1 cellular context compared by ENCODE assay signal in the genomic region with DNA sequence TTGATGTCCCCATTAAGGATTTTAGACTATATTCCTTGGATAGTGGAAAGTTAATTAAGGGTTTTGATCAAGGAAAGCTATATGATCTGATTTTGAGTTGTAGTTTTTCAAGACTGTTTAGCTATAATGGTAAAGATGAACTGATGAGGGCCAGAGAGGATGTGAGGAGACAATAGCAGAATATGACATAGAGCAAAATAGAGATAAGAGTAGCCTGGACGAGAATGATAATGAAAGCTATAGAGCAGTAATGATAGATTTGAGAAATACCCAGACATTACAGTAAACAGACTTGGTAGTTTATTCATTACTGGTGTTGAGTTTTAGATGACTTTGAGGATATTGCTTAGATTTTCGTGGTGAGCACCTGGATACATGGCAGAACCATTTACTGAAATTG.
TF ChIP-seq lines count a peak whose summit lies in the region.

No MANE protein-coding gene starts in this region.

TF ChIP-seq in K562, 482 proteins besides CTCF, POLR2A, EP300 and RAD21 (continued from another document and continues in another):
- TF ChIP-seq HMGN3 (IDR thresholded peaks at IDR 0.05; ENCODE audit: borderline replicate concordance, extremely low read depth, insufficient read length, low read depth, low read length) (no peak), ZBTB2 (IDR thresholded peaks at IDR 0.05) (no peak), ZNF384 (IDR thresholded peaks at IDR 0.05; ENCODE audit: low read depth, low read length) (no peak), ZNF655 (CRISPR knock-in tag; IDR thresholded peaks at IDR 0.05) (no peak), HIVEP1 (CRISPR knock-in tag; IDR thresholded peaks at IDR 0.05) (no peak), SMARCE1 (IDR thresholded peaks at IDR 0.05) (peak; percentile 76), ILK (tag; IDR thresholded peaks at IDR 0.05; ENCODE audit: borderline replicate concordance, low read depth) (no peak), NFE2L1 (tag; IDR thresholded peaks at IDR 0.05; ENCODE audit: borderline replicate concordance, low read depth) (no peak), ZZZ3 (IDR thresholded peaks at IDR 0.05) (no peak), ARID1B (IDR thresholded peaks at IDR 0.05) (peak; percentile 94), PHB2 (IDR thresholded peaks at IDR 0.05; ENCODE audit: low read depth) (no peak), ARNT (IDR thresholded peaks at IDR 0.05) (0 out of 4 replicates have a peak, but pooled peaks of 1 of the 2 experiments have one; percentile 50), DPF2 (IDR thresholded peaks at IDR 0.05) (peak; percentile 88), BCLAF1 (IDR thresholded peaks at IDR 0.05; ENCODE audit: borderline replicate concordance in 1 of 2, control insufficient read depth in 1 of 2, low read depth in 2 of 2, low read length in 1 of 2) (no peak), NRF1 (conservative IDR thresholded peaks at IDR 0.05 in 1 of 2, IDR thresholded peaks at IDR 0.05 in 1 of 2) (no peak), NFATC3 (IDR thresholded peaks at IDR 0.05) (no peak), TGIF2 (CRISPR knock-in tag; IDR thresholded peaks at IDR 0.05) (no peak), SMARCA4 (IDR thresholded peaks at IDR 0.05) (peak; percentile 89), SAFB (IDR thresholded peaks at IDR 0.05; ENCODE audit: borderline replicate concordance, low read depth, low read length) (no peak), ZNF280B (CRISPR knock-in tag; IDR thresholded peaks at IDR 0.05) (no peak), SOX6 (IDR thresholded peaks at IDR 0.05) (peak; percentile 98), HDAC1 (IDR thresholded peaks at IDR 0.05) (peak in 1 of 2 experiments; percentile 61; a peak in 2 of 4 replicates), TCF3 (CRISPR knock-in tag; IDR thresholded peaks at IDR 0.05) (peak; percentile 54; the same call in 1 of the 2 replicates), LEF1 (IDR thresholded peaks at IDR 0.05) (0 out of 2 replicates have a peak, but pooled peaks have one; percentile 60), RBM34 (IDR thresholded peaks at IDR 0.05; ENCODE audit: borderline replicate concordance, insufficient read depth, low read length) (no peak), MTA1 (IDR thresholded peaks at IDR 0.05; ENCODE audit: borderline replicate concordance) (0 out of 2 replicates have a peak, but pooled peaks have one; percentile 27), ELF1 (tag; IDR thresholded peaks at IDR 0.05) (no peak), HDAC2 (IDR thresholded peaks at IDR 0.05) (peak; percentile 62; the same call in 1 of the 2 replicates), CBFA2T3 (IDR thresholded peaks at IDR 0.05) (peak; percentile 88), NBN (IDR thresholded peaks at IDR 0.05; ENCODE audit: low read depth) (0 out of 2 replicates have a peak, but pooled peaks have one; percentile 37), ZNF217 (CRISPR knock-in tag; IDR thresholded peaks at IDR 0.05) (no peak), ZNF174 (CRISPR knock-in tag; IDR thresholded peaks at IDR 0.05) (no peak), ETV1 (tag; conservative IDR thresholded peaks at IDR 0.05; ENCODE audit: low read depth) (0 out of 2 replicates have a peak, but pooled peaks have one; percentile 15), TFAP4 (CRISPR knock-in tag; IDR thresholded peaks at IDR 0.05; ENCODE audit: borderline replicate concordance) (no peak), CCAR2 (IDR thresholded peaks at IDR 0.05; ENCODE audit: low read depth, low read length) (no peak), CBFA2T2 (conservative IDR thresholded peaks at IDR 0.05) (peak; percentile 77), FOXK1 (CRISPR knock-in tag; IDR thresholded peaks at IDR 0.05; ENCODE audit: borderline replicate concordance) (no peak), SMARCC2 (IDR thresholded peaks at IDR 0.05; ENCODE audit: low read depth) (peak; percentile 69), RCOR1 (IDR thresholded peaks at IDR 0.05; ENCODE audit: borderline replicate concordance in 1 of 2, low read depth in 2 of 2, low read length in 2 of 2) (peak in 1 of 2 experiments; percentile 71; a peak in 2 of 4 replicates), XRCC3 (IDR thresholded peaks at IDR 0.05) (no peak), ZNF3 (CRISPR knock-in tag; IDR thresholded peaks at IDR 0.05) (no peak), NR1H2 (CRISPR knock-in tag; IDR thresholded peaks at IDR 0.05) (no peak), ZNF165 (CRISPR knock-in tag; IDR thresholded peaks at IDR 0.05; ENCODE audit: borderline replicate concordance) (no peak), RNF2 (IDR thresholded peaks at IDR 0.05) (no peak), WHSC1 (IDR thresholded peaks at IDR 0.05; ENCODE audit: low read length) (no peak)
- TF ChIP-seq, protein P1, sequence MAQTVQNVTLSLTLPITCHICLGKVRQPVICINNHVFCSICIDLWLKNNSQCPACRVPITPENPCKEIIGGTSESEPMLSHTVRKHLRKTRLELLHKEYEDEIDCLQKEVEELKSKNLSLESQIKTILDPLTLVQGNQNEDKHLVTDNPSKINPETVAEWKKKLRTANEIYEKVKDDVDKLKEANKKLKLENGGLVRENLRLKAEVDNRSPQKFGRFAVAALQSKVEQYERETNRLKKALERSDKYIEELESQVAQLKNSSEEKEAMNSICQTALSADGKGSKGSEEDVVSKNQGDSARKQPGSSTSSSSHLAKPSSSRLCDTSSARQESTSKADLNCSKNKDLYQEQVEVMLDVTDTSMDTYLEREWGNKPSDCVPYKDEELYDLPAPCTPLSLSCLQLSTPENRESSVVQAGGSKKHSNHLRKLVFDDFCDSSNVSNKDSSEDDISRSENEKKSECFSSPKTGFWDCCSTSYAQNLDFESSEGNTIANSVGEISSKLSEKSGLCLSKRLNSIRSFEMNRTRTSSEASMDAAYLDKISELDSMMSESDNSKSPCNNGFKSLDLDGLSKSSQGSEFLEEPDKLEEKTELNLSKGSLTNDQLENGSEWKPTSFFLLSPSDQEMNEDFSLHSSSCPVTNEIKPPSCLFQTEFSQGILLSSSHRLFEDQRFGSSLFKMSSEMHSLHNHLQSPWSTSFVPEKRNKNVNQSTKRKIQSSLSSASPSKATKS (CRISPR knock-in tag; IDR thresholded peaks at IDR 0.05): no peak
- TF ChIP-seq, protein P2, sequence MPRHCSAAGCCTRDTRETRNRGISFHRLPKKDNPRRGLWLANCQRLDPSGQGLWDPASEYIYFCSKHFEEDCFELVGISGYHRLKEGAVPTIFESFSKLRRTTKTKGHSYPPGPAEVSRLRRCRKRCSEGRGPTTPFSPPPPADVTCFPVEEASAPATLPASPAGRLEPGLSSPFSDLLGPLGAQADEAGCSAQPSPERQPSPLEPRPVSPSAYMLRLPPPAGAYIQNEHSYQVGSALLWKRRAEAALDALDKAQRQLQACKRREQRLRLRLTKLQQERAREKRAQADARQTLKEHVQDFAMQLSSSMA (CRISPR knock-in tag; IDR thresholded peaks at IDR 0.05): no peak
- TF ChIP-seq, protein P3, sequence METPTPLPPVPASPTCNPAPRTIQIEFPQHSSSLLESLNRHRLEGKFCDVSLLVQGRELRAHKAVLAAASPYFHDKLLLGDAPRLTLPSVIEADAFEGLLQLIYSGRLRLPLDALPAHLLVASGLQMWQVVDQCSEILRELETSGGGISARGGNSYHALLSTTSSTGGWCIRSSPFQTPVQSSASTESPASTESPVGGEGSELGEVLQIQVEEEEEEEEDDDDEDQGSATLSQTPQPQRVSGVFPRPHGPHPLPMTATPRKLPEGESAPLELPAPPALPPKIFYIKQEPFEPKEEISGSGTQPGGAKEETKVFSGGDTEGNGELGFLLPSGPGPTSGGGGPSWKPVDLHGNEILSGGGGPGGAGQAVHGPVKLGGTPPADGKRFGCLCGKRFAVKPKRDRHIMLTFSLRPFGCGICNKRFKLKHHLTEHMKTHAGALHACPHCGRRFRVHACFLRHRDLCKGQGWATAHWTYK (CRISPR knock-in tag; IDR thresholded peaks at IDR 0.05): no peak
- TF ChIP-seq, protein P4, sequence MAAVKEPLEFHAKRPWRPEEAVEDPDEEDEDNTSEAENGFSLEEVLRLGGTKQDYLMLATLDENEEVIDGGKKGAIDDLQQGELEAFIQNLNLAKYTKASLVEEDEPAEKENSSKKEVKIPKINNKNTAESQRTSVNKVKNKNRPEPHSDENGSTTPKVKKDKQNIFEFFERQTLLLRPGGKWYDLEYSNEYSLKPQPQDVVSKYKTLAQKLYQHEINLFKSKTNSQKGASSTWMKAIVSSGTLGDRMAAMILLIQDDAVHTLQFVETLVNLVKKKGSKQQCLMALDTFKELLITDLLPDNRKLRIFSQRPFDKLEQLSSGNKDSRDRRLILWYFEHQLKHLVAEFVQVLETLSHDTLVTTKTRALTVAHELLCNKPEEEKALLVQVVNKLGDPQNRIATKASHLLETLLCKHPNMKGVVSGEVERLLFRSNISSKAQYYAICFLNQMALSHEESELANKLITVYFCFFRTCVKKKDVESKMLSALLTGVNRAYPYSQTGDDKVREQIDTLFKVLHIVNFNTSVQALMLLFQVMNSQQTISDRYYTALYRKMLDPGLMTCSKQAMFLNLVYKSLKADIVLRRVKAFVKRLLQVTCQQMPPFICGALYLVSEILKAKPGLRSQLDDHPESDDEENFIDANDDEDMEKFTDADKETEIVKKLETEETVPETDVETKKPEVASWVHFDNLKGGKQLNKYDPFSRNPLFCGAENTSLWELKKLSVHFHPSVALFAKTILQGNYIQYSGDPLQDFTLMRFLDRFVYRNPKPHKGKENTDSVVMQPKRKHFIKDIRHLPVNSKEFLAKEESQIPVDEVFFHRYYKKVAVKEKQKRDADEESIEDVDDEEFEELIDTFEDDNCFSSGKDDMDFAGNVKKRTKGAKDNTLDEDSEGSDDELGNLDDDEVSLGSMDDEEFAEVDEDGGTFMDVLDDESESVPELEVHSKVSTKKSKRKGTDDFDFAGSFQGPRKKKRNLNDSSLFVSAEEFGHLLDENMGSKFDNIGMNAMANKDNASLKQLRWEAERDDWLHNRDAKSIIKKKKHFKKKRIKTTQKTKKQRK (IDR thresholded peaks at IDR 0.05; ENCODE audit: borderline replicate concordance, low read depth, low read length): no peak
